8 cellular contexts compared by ENCODE assay signal in genomic region chr5:159100022-159100927, GRCh38. TPM values are rescaled to one million over a fixed set of nuclear protein-coding genes. Genes with fewer than 3 reads are reported as not detected.
DNase-seq lines count a peak whose midpoint lies in the region; ATAC-seq and TF ChIP-seq lines count a peak whose summit lies in the region.

No MANE protein-coding gene starts in this region.

- H3K9me3 ChIP-seq in DND-41 (ENCODE audit: insufficient read depth, low read length, severe bottlenecking) (no peaks in the 10 kb centered on the region), adipocyte (ENCODE audit: control insufficient read depth, low read length) (no peaks in the 10 kb centered on the region), left ventricle myocardium inferior (replicated peaks) (no peaks in the 10 kb centered on the region), prostate gland (no peaks in the 10 kb centered on the region)

- H3K4me1 ChIP-seq in DND-41 (ENCODE audit: insufficient read depth, low read length), result peaks cover 59% of the 10 kb centered on the region
- H3K4me1 ChIP-seq in adipocyte (ENCODE audit: control insufficient read depth, insufficient read depth, low read length), result peaks cover 36% of the 10 kb centered on the region
- peaks cover 88% of the 10 kb centered on the region for H3K4me1 ChIP-seq in left ventricle myocardium inferior
- H3K4me1 ChIP-seq in prostate gland (replicated peaks), result no peaks in the 10 kb centered on the region

- H2AFZ ChIP-seq in DND-41 (ENCODE audit: low read depth, low read length), result peak overlapping the region; percentile 73

- H3K36me3 ChIP-seq in DND-41 (ENCODE audit: insufficient read depth, low read length) (peaks cover 11% of the 10 kb centered on the region; the same call in 1 of the 2 replicates), adipocyte (ENCODE audit: control insufficient read depth, insufficient read depth, low read length, severe bottlenecking) (peaks cover 18% of the 10 kb centered on the region), left ventricle myocardium inferior (peaks cover 3% of the 10 kb centered on the region), prostate gland (no peaks in the 10 kb centered on the region)

- intact Hi-C loops in left ventricle myocardium inferior (cut with micrococcal nuclease) (no loop called here), prostate gland (cut with DNase I) (loop anchor here (2.0 to 10.0 kb wide), 5 partner anchors 48 to 1275 kb away; no protein-coding TSS in a partner anchor)

- H4K20me1 ChIP-seq in DND-41 (ENCODE audit: insufficient read depth, low read length), result no peaks in the 10 kb centered on the region

- peak overlapping the region; percentile 66; the same call in 1 of the 2 replicates for H3K27ac ChIP-seq in DND-41 (ENCODE audit: low read length)
- peak overlapping the region; percentile 96 for H3K27ac ChIP-seq in left ventricle myocardium inferior (replicated peaks)
- H3K27ac ChIP-seq in prostate gland, result peak overlapping the region; percentile 58 to 68

- H3K4me3 ChIP-seq in DND-41 (ENCODE audit: low read depth in 1 of 2, low read length in 2 of 2) (peak overlapping the region; percentile 16 to 87; a peak in 3 of 4 replicates), adipocyte (ENCODE audit: low read length) (peak overlapping the region; percentile 100), left ventricle myocardium inferior (peak overlapping the region; percentile 84), prostate gland (peak overlapping the region; percentile 28 to 35)

- TF ChIP-seq POLR2A in prostate gland (IDR thresholded peaks at IDR 0.05), result peak; percentile 59

- H3K79me2 ChIP-seq in DND-41 (ENCODE audit: insufficient read depth, low read length), result peaks cover 42% of the 10 kb centered on the region

- DNase-seq in DND-41 (peak; percentile 32), LoVo (ENCODE audit: low spot score) (peak; percentile 86), adipocyte (ENCODE audit: low read depth) (peak; percentile 98), left ventricle myocardium inferior (peak; percentile 92), prostate gland (ENCODE audit: low spot score) (peak; percentile 51), ureter (ENCODE audit: low spot score) (peak; percentile 89)

- 3% methylated on average over 59 of the region's 59 CpGs for WGBS in prostate gland

- H3K9ac ChIP-seq in DND-41 (ENCODE audit: low read depth, low read length) (peak overlapping the region; percentile 83), adipocyte (ENCODE audit: low read length) (peak overlapping the region; percentile 100)

- TF ChIP-seq CTCF in DND-41 (IDR thresholded peaks at IDR 0.05; ENCODE audit: borderline replicate concordance, extremely low read depth, low read length, poor library complexity, severe bottlenecking) (no peak), left ventricle myocardium inferior (IDR thresholded peaks at IDR 0.05; ENCODE audit: borderline replicate concordance) (no peak), prostate gland (IDR thresholded peaks at IDR 0.05) (no peak)

- peak; percentile 27; the same call in 1 of the 3 replicates for ATAC-seq in DND-41 (ENCODE audit: insufficient read depth, low read depth)
- ATAC-seq in GM21825 (IDR thresholded peaks at IDR 0.05; ENCODE audit: unreplicated experiment), result peak; percentile 46
- peak; percentile 92 for ATAC-seq in SK-N-SH treated with all-trans-retinoic acid at 6 μM for 48 hours

- H3K27me3 ChIP-seq in DND-41 (ENCODE audit: insufficient read depth, low read length, poor library complexity), result no peaks in the 10 kb centered on the region
- H3K27me3 ChIP-seq in adipocyte (replicated peaks; ENCODE audit: control insufficient read depth, insufficient read depth, low read length), result no peaks in the 10 kb centered on the region
- peaks cover 95% of the 10 kb centered on the region for H3K27me3 ChIP-seq in left ventricle myocardium inferior (ENCODE audit: low read depth)
- peaks cover 41% of the 10 kb centered on the region for H3K27me3 ChIP-seq in prostate gland (replicated peaks; ENCODE audit: insufficient read depth)

- peak overlapping the region; percentile 79 for H3K4me2 ChIP-seq in DND-41 (ENCODE audit: insufficient read depth, low read length)

TF ChIP-seq in SK-N-SH treated with all-trans-retinoic acid at 6 μM for 48 hours, 23 proteins besides CTCF, POLR2A, EP300 and RAD21:
- TF ChIP-seq CSDC2 (CRISPR knock-in tag; IDR thresholded peaks at IDR 0.05), result no peak

RNA-seq across cellular contexts. Expression of gene EBF1, which starts 0.6 kb away (rescaled TPM):
- 10.4 TPM for total RNA-seq in left ventricle myocardium inferior
- 10 to 100 TPM in 1 of 2 donors, 1 to 10 TPM in 1; 4.8 to 20.4 TPM for total RNA-seq in prostate gland
- 28.6 TPM for total RNA-seq in ureter

Comparison
In these comparisons a context has a peak if more than half of its experiments do, and no peak if none do; other contexts are left out.
1. Peak in every context shown above with its lines: DNase-seq, ATAC-seq, H3K4me3 ChIP-seq and H3K27ac ChIP-seq.
2. ATAC-seq: peak in every context shown above with its lines; median percentile 92 in SK-N-SH treated with all-trans-retinoic acid at 6 μM for 48 hours; 46 in GM21825; 27 in DND-41.
3. DNase-seq: peak in every context shown above with its lines; median percentile 98 in adipocyte; 92 in left ventricle myocardium inferior; 89 in ureter; 86 in LoVo; 51 in prostate gland; 32 in DND-41.
4. H3K4me3 ChIP-seq: peak in every context shown above with its lines; median percentile 100 in adipocyte; 84 in left ventricle myocardium inferior; 52 in DND-41; 32 in prostate gland.